In the genomic region with DNA sequence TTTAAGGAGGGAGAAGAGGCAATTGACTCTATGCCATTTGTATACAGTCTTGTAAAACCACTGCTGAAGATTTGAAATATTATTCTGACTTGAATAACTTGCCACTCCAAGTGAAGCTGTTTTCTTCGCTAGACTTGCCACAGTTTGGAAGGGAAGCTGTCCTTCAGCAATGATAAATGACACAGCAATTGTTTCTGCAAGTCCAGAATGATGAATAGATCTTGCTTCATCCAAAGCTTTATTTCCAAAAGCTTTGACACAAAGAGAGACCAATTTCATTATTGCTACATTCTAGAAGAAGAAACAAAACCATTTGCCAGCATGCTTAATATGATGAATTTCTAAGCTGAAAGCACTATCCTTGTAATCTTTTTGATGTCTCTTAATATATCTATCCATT, we compare ENCODE assay signal across 20 cellular contexts.
DNase-seq lines count a peak whose midpoint lies in the region; ATAC-seq and TF ChIP-seq lines count a peak whose summit lies in the region.
"Had no signal": no experiment of that assay in that cellular context is flagged by ENCODE, and none has a peak within 500 bp of the region (broad histone marks: within the 10 kb centered on the region; RNA-seq: fewer than 3 reads in every experiment).

No MANE protein-coding gene starts in this region.

- H3K27me3 ChIP-seq in esophagus squamous epithelium = no peaks in the 10 kb centered on the region
- no peaks in the 10 kb centered on the region for H3K27me3 ChIP-seq in prostate gland (replicated peaks; ENCODE audit: insufficient read depth)
- H3K27me3 ChIP-seq in aorta (ENCODE audit: control insufficient read depth in 1 of 2, insufficient read depth in 2 of 2, low read length in 1 of 2) = no peaks in the 10 kb centered on the region
- H3K27me3 ChIP-seq: MG63, neural progenitor cell had no signal

- intact Hi-C loops in Right ventricle myocardium superior (cut with DNase I) (no loop called here), cardiac septum (cut with DNase I) (no loop called here), esophagus squamous epithelium (cut with DNase I) (no loop called here), prostate gland (cut with DNase I) (no loop called here), aorta (cut with DNase I) (no loop called here)

- TF ChIP-seq CTCF in esophagus squamous epithelium (IDR thresholded peaks at IDR 0.05) (no peak), prostate gland (IDR thresholded peaks at IDR 0.05) (no peak)

- H3K9me3 ChIP-seq in esophagus squamous epithelium = no peaks in the 10 kb centered on the region
- no peaks in the 10 kb centered on the region for H3K9me3 ChIP-seq in prostate gland
- H3K9me3 ChIP-seq in aorta (ENCODE audit: control insufficient read depth, low read length) = no peaks in the 10 kb centered on the region

- 7 to 33% methylated on average over 1 of the region's 1 CpG for WGBS in esophagus squamous epithelium, 2 donors
- 18% methylated on average over 1 of the region's 1 CpG for WGBS in prostate gland
- 5 to 13% methylated on average over 1 of the region's 1 CpG for WGBS in aorta, 2 donors

- H3K27ac ChIP-seq in esophagus squamous epithelium (peak overlapping the region; percentile 64 to 83 (median 72)), prostate gland (peak overlapping the region; percentile 3 to 20), aorta (ENCODE audit: low read depth in 1 of 2, low read length in 2 of 2) (peak overlapping the region in 1 of 2 donors; percentile 89)
- H3K27ac ChIP-seq: neural progenitor cell, WERI-Rb-1 had no signal

- H3K36me3 ChIP-seq in esophagus squamous epithelium = no peaks in the 10 kb centered on the region
- no peaks in the 10 kb centered on the region for H3K36me3 ChIP-seq in prostate gland
- H3K36me3 ChIP-seq in aorta (ENCODE audit: control insufficient read depth in 1 of 2, insufficient read depth in 2 of 2, low read length in 1 of 2) = no peaks in the 10 kb centered on the region
- H3K36me3 ChIP-seq: MG63, neural progenitor cell, WERI-Rb-1 had no signal

- TF ChIP-seq POLR2A in esophagus squamous epithelium (IDR thresholded peaks at IDR 0.05) (no peak), prostate gland (IDR thresholded peaks at IDR 0.05) (no peak), erythroblast (IDR thresholded peaks at IDR 0.05; ENCODE audit: low read length) (no peak)

- ATAC-seq in Right ventricle myocardium superior (ENCODE audit: poor library complexity) = peak; percentile 8
- peak; percentile 30 for ATAC-seq in aorta (ENCODE audit: low FRiP score)
- ATAC-seq: activated CD8-positive, alpha-beta T cell treated with anti-CD3 and anti-CD28 coated beads for 36 hours; activated T-cell treated with anti-CD3 and anti-CD28 coated beads, Interleukin-2, amount 50 U/mL, for 72 hours; Panc1 had no signal

- DNase-seq in Right ventricle myocardium superior (no peak), cardiac septum (ENCODE audit: low spot score) (no peak), esophagus squamous epithelium (lab: John Stamatoyannopoulos, UW) (no peak), prostate gland (ENCODE audit: low spot score) (no peak), aorta (no peak), erythroblast (lab: John Stamatoyannopoulos, UW) (no peak), dedifferentiated amniotic fluid mesenchymal stem cell (ENCODE audit: extremely low spot score) (no peak), SHP77 (lab: John Stamatoyannopoulos, UW) (no peak)
- DNase-seq: activated CD8-positive, alpha-beta T cell treated with anti-CD3 and anti-CD28 coated beads for 36 hours; activated naive CD8-positive, alpha-beta T cell treated with anti-CD3 and anti-CD28 coated beads, Interleukin-2, amount 10 ng/mL, durations not matched to agents 7 days and 5 days; activated T-cell treated with anti-CD3 and anti-CD28 coated beads, Interleukin-2, amount 50 U/mL, for 72 hours; CD4-positive, alpha-beta memory T cell; head of caudate nucleus; mesenchymal stem cell; MG63; NCI-H1930 had no signal

- H3K4me1 ChIP-seq in esophagus squamous epithelium (peaks cover 9 to 60% (median 39%) of the 10 kb centered on the region in 3 donors), prostate gland (replicated peaks) (no peaks in the 10 kb centered on the region), aorta (ENCODE audit: control insufficient read depth in 1 of 2, insufficient read depth in 2 of 2, low read length in 2 of 2) (peaks cover 6 to 12% of the 10 kb centered on the region in 2 donors)
- H3K4me1 ChIP-seq: neural progenitor cell had no signal

- H3K4me3 ChIP-seq in esophagus squamous epithelium (no peak overlapping the region), prostate gland (no peak overlapping the region), aorta (ENCODE audit: low read length in 2 of 2) (no peak overlapping the region)
- H3K4me3 ChIP-seq: MG63, neural progenitor cell, skin epidermis had no signal
